In the genomic region with DNA sequence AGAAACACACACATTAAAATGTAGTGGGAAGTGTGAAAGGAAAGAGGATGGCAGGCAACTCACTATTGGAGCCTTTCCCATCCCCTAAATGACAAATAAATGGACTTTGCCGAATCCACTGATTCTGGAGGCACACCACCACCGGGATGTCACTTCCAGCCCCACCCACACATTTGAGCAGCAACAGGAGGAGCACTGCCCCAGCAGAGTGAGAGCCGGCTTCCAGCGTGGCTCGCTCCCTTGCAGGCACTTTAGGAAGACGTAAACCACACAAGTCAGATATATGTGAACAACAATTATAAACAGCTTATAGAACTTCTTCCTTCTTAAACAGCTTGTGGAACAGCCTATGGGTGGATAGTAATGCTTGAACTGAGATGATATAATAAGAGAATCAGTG, we compare ENCODE assay signal across 16 cellular contexts.
DNase-seq lines count a peak whose midpoint lies in the region; ATAC-seq and TF ChIP-seq lines count a peak whose summit lies in the region.
"Had no signal": no experiment of that assay in that cellular context is flagged by ENCODE, and none has a peak within 500 bp of the region (broad histone marks: within the 10 kb centered on the region; RNA-seq: fewer than 3 reads in every experiment).

No MANE protein-coding gene starts in this region.

- H3K9me3 Mint-ChIP-seq in neural progenitor cell: no peaks in the 10 kb centered on the region
- H3K9me3 Mint-ChIP-seq in type B pancreatic cell: no peaks in the 10 kb centered on the region

- H3K27ac ChIP-seq in neural progenitor cell (no peak overlapping the region), gastrocnemius medialis (no peak overlapping the region)
- H3K27ac ChIP-seq: BLaER1, epithelial cell of prostate, psoas muscle, SK-N-MC, upper lobe of right lung had no signal

- H3K4me2 ChIP-seq in neural progenitor cell: no peak overlapping the region
- H3K4me2 ChIP-seq: BLaER1 had no signal

- H4K20me1 ChIP-seq in neural progenitor cell (ENCODE audit: low read depth): no peaks in the 10 kb centered on the region
- H4K20me1 ChIP-seq: BLaER1 had no signal

- intact Hi-C loops in gastrocnemius medialis (cut with DNase I; ENCODE audit: low total_unique reads): loop anchor here (1.0 to 5.0 kb wide), 2 partner anchors 243 to 356 kb away; no protein-coding TSS in a partner anchor

- H3K27me3 Mint-ChIP-seq in neural progenitor cell (ENCODE audit: insufficient read depth, low read depth): no peaks in the 10 kb centered on the region
- peaks cover 18% of the 10 kb centered on the region for H3K27me3 Mint-ChIP-seq in type B pancreatic cell

- H3K36me3 Mint-ChIP-seq in neural progenitor cell: no peaks in the 10 kb centered on the region
- H3K36me3 Mint-ChIP-seq in type B pancreatic cell: no peaks in the 10 kb centered on the region

- DNase-seq in adipocyte (ENCODE audit: low read depth): no peak
- DNase-seq in neural progenitor cell (ENCODE audit: low spot score): no peak
- DNase-seq in type B pancreatic cell (ENCODE audit: extremely low spot score, unreplicated experiment): no peak
- no peak for DNase-seq in DMS53 treated with DMSO at 0.1 percent for 48 hours (lab: John Stamatoyannopoulos, UW; ENCODE audit: unreplicated experiment)
- no peak for DNase-seq in NOMO-1 treated with dmso at 0.1 percent for 144 hours (lab: John Stamatoyannopoulos, UW; ENCODE audit: unreplicated experiment)
- no peak for DNase-seq in gastrocnemius medialis
- DNase-seq: cortex of kidney had no signal

- in situ Hi-C loops in gastrocnemius medialis (cut with MboI; ENCODE audit: low sequenced_read_pairs in 4 of 4): loop anchor here (5.0 to 25.0 kb wide), 3 partner anchors 241 to 359 kb away; a partner anchor contains a TSS

- peak overlapping the region; percentile 0 for H2AFZ ChIP-seq in neural progenitor cell (replicated peaks)

- H3K4me3 ChIP-seq in adipocyte (ENCODE audit: low read length): no peak overlapping the region
- H3K4me3 ChIP-seq in neural progenitor cell: no peak overlapping the region
- H3K4me3 ChIP-seq in gastrocnemius medialis: no peak overlapping the region
- H3K4me3 ChIP-seq: BLaER1, psoas muscle, SK-N-MC, skin epidermis, upper lobe of right lung had no signal

- H3K4me1 ChIP-seq in adipocyte (ENCODE audit: control insufficient read depth, insufficient read depth, low read length) (peaks cover 37% of the 10 kb centered on the region), neural progenitor cell (peaks cover 21% of the 10 kb centered on the region), gastrocnemius medialis (peaks cover 0 to 8% of the 10 kb centered on the region in 2 donors)
- H3K4me1 ChIP-seq: psoas muscle had no signal

- H3K9me3 ChIP-seq in adipocyte (ENCODE audit: control insufficient read depth, low read length): no peaks in the 10 kb centered on the region
- no peaks in the 10 kb centered on the region for H3K9me3 ChIP-seq in neural progenitor cell (ENCODE audit: low read depth)
- no peaks in the 10 kb centered on the region for H3K9me3 ChIP-seq in gastrocnemius medialis
- H3K9me3 ChIP-seq: BLaER1, psoas muscle, upper lobe of right lung had no signal

- H3K4me3 Mint-ChIP-seq in neural progenitor cell: no peak overlapping the region
- no peak overlapping the region for H3K4me3 Mint-ChIP-seq in type B pancreatic cell
- H3K4me3 Mint-ChIP-seq: T-helper 17 cell had no signal

- H3K36me3 ChIP-seq in adipocyte (ENCODE audit: control insufficient read depth, insufficient read depth, low read length, severe bottlenecking): peaks cover 7% of the 10 kb centered on the region
- H3K36me3 ChIP-seq in neural progenitor cell: no peaks in the 10 kb centered on the region
- H3K36me3 ChIP-seq in gastrocnemius medialis: no peaks in the 10 kb centered on the region
- H3K36me3 ChIP-seq: BLaER1, upper lobe of right lung had no signal

- H3K27me3 ChIP-seq in adipocyte (replicated peaks; ENCODE audit: control insufficient read depth, insufficient read depth, low read length) (no peaks in the 10 kb centered on the region), neural progenitor cell (no peaks in the 10 kb centered on the region), gastrocnemius medialis (no peaks in the 10 kb centered on the region)
- H3K27me3 ChIP-seq: BLaER1, upper lobe of right lung had no signal

- peak overlapping the region; percentile 18 for H3K27ac Mint-ChIP-seq in neural progenitor cell
- no peak overlapping the region for H3K27ac Mint-ChIP-seq in type B pancreatic cell
- H3K27ac Mint-ChIP-seq: T-helper 17 cell had no signal

- no peaks in the 10 kb centered on the region for H3K79me2 ChIP-seq in neural progenitor cell (ENCODE audit: low read depth)

- H3K4me1 Mint-ChIP-seq in neural progenitor cell (peaks cover 22% of the 10 kb centered on the region), type B pancreatic cell (ENCODE audit: unreplicated experiment) (peaks cover 5% of the 10 kb centered on the region)

- H3K9ac ChIP-seq in adipocyte (ENCODE audit: low read length) (peak overlapping the region; percentile 75), neural progenitor cell (no peak overlapping the region)
- H3K9ac ChIP-seq: BLaER1 had no signal

- ATAC-seq in GM18519 (IDR thresholded peaks at IDR 0.05; ENCODE audit: low FRiP score, unreplicated experiment) (peak; percentile 10), HG02678 (IDR thresholded peaks at IDR 0.05; ENCODE audit: unreplicated experiment) (peak; percentile 11), gastrocnemius medialis (no peak)
- ATAC-seq: T-helper 17 cell had no signal

- TF ChIP-seq CTCF in neural progenitor cell (IDR thresholded peaks at IDR 0.05) (no peak), type B pancreatic cell (conservative IDR thresholded peaks at IDR 0.05) (no peak), gastrocnemius medialis (IDR thresholded peaks at IDR 0.05 in 4 of 5, conservative IDR thresholded peaks at IDR 0.05 in 1 of 5) (no peak)

- peaks cover 6% of the 10 kb centered on the region for H3F3A ChIP-seq in neural progenitor cell (ENCODE audit: low read depth)

- no peak for TF ChIP-seq POLR2A in gastrocnemius medialis (IDR thresholded peaks at IDR 0.05)

Comparison
In these comparisons a context has a peak if more than half of its experiments do, and no peak if none do; other contexts are left out.
1. ATAC-seq: peak in GM18519 (single experiment) and HG02678 (single experiment); none in gastrocnemius medialis (0 of 2).